In the genomic region with DNA sequence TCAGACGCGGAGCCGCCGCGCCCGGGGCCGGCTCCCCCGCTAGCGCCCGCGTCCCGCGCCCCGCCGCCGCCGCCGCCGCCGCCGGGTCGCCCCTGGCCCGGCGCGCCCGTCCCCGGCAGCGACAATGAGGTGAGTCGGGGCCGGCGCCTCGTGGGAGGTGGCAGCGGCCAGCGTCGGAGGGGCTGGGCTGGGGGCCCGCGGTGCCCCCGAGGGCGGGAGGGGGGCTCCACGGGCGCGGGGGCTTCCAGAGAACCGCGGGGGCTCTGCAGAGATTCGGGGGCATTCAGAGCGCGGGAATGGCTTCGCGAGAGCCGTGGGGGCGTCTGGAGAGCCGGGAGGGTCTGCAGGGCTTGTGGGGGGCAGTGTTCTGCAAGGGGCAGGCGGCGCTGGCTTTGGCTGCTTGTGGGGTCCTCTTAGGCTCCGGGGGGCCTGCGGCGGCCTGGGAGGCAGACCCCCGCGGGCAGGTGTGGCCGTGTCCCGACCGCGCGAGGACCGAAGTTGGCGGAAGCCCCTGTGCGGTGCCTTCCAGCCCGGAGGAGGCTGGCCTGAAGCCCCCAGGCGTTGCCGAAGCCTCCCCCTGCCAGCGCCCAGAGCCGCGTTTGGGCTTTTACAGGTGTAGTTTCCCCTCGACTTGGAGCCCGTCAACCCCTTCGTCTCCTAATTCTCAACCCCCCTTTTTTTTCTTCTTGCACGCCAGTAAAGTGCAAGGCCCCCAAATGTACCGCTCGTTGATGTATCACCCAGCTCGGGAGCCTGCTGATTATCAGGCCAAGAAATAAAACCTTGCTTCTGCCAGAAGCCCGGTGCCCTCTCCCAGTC, we compare ENCODE assay signal across 8 cellular contexts.
A peak's percentile ranks its signal among the peaks of the same experiment; 100 is the strongest.
DNase-seq lines count a peak whose midpoint lies in the region; ATAC-seq and TF ChIP-seq lines count a peak whose summit lies in the region.

No MANE protein-coding gene starts in this region.

- no peaks in the 10 kb centered on the region for H3K9me3 Mint-ChIP-seq in activated CD8-positive, alpha-beta T cell treated with anti-CD3 and anti-CD28 coated beads, Interleukin-2, amount 10 ng/mL, durations not matched to agents 7 days and 5 days (ENCODE audit: insufficient read depth)

- POLR2A ChIA-PET in AG04449 (lab: Yijun Ruan, JAX): interaction anchor here (1.0 to 1.2 kb wide), 3 partner anchors 73 to 221 kb away, joined by 3 to 4 read pairs (median 3); no protein-coding TSS in a partner anchor
- POLR2A ChIA-PET in activated CD8-positive, alpha-beta T cell treated with anti-CD3 and anti-CD28 coated beads, Interleukin-2, amount 10 ng/mL, durations not matched to agents 7 days and 5 days (lab: Charles Lee): interaction anchor here (1.0 to 1.2 kb wide), 2 partner anchors 11 to 96 kb away, joined by 4 read pairs; no protein-coding TSS in a partner anchor

- H2AFZ ChIP-seq in fibroblast of lung (ENCODE audit: low read length): peak overlapping the region; percentile 48
- H2AFZ ChIP-seq in parathyroid adenoma: peak overlapping the region; percentile 91

- H3K4me1 ChIP-seq in HUES64 (ENCODE audit: insufficient read depth, low read length) (0 out of 2 replicates have a peak, but pooled peaks cover 13% of the 10 kb centered on the region), fibroblast of lung (ENCODE audit: control insufficient read depth, extremely low read depth, insufficient read depth, low read length) (peaks cover 9% of the 10 kb centered on the region), parathyroid adenoma (no peaks in the 10 kb centered on the region)

- ATAC-seq in GM19035 (IDR thresholded peaks at IDR 0.05; ENCODE audit: unreplicated experiment) (peak; percentile 47), HG03097 (IDR thresholded peaks at IDR 0.05; ENCODE audit: low FRiP score, unreplicated experiment) (no peak)
- ATAC-seq in activated CD8-positive, alpha-beta T cell treated with anti-CD3 and anti-CD28 coated beads, Interleukin-2, amount 10 ng/mL, durations not matched to agents 7 days and 5 days: peak; percentile 50

- H3K79me2 ChIP-seq in fibroblast of lung (ENCODE audit: control insufficient read depth, insufficient read depth, low read length): peaks cover 3% of the 10 kb centered on the region
- no peaks in the 10 kb centered on the region for H3K79me2 ChIP-seq in parathyroid adenoma

- peak overlapping the region; percentile 90 for H3K27ac Mint-ChIP-seq in activated CD8-positive, alpha-beta T cell treated with anti-CD3 and anti-CD28 coated beads, Interleukin-2, amount 10 ng/mL, durations not matched to agents 7 days and 5 days

- peaks cover 41% of the 10 kb centered on the region for H3K27me3 ChIP-seq in HUES64 (ENCODE audit: insufficient read depth, low read length)
- no peaks in the 10 kb centered on the region for H3K27me3 ChIP-seq in fibroblast of lung (ENCODE audit: control insufficient read depth, insufficient read depth, low read length)
- H3K27me3 ChIP-seq in parathyroid adenoma (ENCODE audit: control insufficient read depth, insufficient read depth, low read length): no peaks in the 10 kb centered on the region

- H3K36me3 Mint-ChIP-seq in activated CD8-positive, alpha-beta T cell treated with anti-CD3 and anti-CD28 coated beads, Interleukin-2, amount 10 ng/mL, durations not matched to agents 7 days and 5 days (ENCODE audit: low read depth): peaks cover 5% of the 10 kb centered on the region

- H3K9me3 ChIP-seq in HUES64 (ENCODE audit: insufficient read depth, low read depth, low read length) (peaks cover 5% of the 10 kb centered on the region; the same call in 1 of the 2 replicates), fibroblast of lung (ENCODE audit: control insufficient read depth, insufficient read depth, low read depth, low read length) (no peaks in the 10 kb centered on the region), parathyroid adenoma (ENCODE audit: control insufficient read depth, low read length) (no peaks in the 10 kb centered on the region)

- peak overlapping the region; percentile 79 for H3K4me3 ChIP-seq in AG04449 (ENCODE audit: low read depth, low read length)
- peak overlapping the region; percentile 61 for H3K4me3 ChIP-seq in HUES64 (ENCODE audit: low read length)
- peak overlapping the region; percentile 65 to 90 (median 79) for H3K4me3 ChIP-seq in fibroblast of lung (replicated peaks in 1 of 4; ENCODE audit: control extremely low read depth in 1 of 4, insufficient read depth in 1 of 4, low read depth in 3 of 4, low read length in 4 of 4)
- H3K4me3 ChIP-seq in parathyroid adenoma (ENCODE audit: low read depth, low read length): peak overlapping the region; percentile 45

- H3K36me3 ChIP-seq in HUES64 (ENCODE audit: insufficient read depth, low read length) (no peaks in the 10 kb centered on the region), fibroblast of lung (ENCODE audit: control insufficient read depth, insufficient read depth, low read length) (no peaks in the 10 kb centered on the region), parathyroid adenoma (ENCODE audit: control insufficient read depth, insufficient read depth, low read length) (no peaks in the 10 kb centered on the region)

- H3K9ac ChIP-seq in HUES64 (ENCODE audit: low read depth, low read length) (peak overlapping the region; percentile 67; the same call in 1 of the 2 replicates), fibroblast of lung (ENCODE audit: insufficient read depth, low read length) (peak overlapping the region; percentile 64), parathyroid adenoma (no peak overlapping the region)

- no peaks in the 10 kb centered on the region for H4K20me1 ChIP-seq in fibroblast of lung (ENCODE audit: control insufficient read depth, extremely low read depth, insufficient read depth, low read length)

- peaks cover 13% of the 10 kb centered on the region for H3K4me1 Mint-ChIP-seq in activated CD8-positive, alpha-beta T cell treated with anti-CD3 and anti-CD28 coated beads, Interleukin-2, amount 10 ng/mL, durations not matched to agents 7 days and 5 days (ENCODE audit: low read depth)

- H3K27me3 Mint-ChIP-seq in activated CD8-positive, alpha-beta T cell treated with anti-CD3 and anti-CD28 coated beads, Interleukin-2, amount 10 ng/mL, durations not matched to agents 7 days and 5 days (ENCODE audit: low read depth): peaks cover 17% of the 10 kb centered on the region

- TF ChIP-seq CTCF in AG04449 (IDR thresholded peaks at IDR 0.05; ENCODE audit: insufficient read depth, low read length, missing control alignments) (no peak), fibroblast of lung (conservative IDR thresholded peaks at IDR 0.05 in 1 of 2, IDR thresholded peaks at IDR 0.05 in 1 of 2; ENCODE audit: low read depth in 1 of 2, low read length in 2 of 2) (no peak), parathyroid adenoma (IDR thresholded peaks at IDR 0.05) (no peak)

- H3K4me3 Mint-ChIP-seq in activated CD8-positive, alpha-beta T cell treated with anti-CD3 and anti-CD28 coated beads, Interleukin-2, amount 10 ng/mL, durations not matched to agents 7 days and 5 days: peak overlapping the region; percentile 94

- WGBS in HUES64: under 1% methylated on average over 81 of the region's 81 CpGs

- H3K4me2 ChIP-seq in fibroblast of lung (ENCODE audit: extremely low read depth, insufficient read depth, low read length) (peak overlapping the region; percentile 71), parathyroid adenoma (ENCODE audit: low read length) (peak overlapping the region; percentile 50)

- CTCF ChIA-PET in AG04449 (lab: Yijun Ruan, JAX): interaction anchor here (1.1 to 7.4 kb wide), 6 partner anchors 10 to 221 kb away, joined by 3 to 53 read pairs (median 7); no protein-coding TSS in a partner anchor
- CTCF ChIA-PET in activated CD8-positive, alpha-beta T cell treated with anti-CD3 and anti-CD28 coated beads, Interleukin-2, amount 10 ng/mL, durations not matched to agents 7 days and 5 days (lab: Charles Lee): interaction anchor here (1.1 to 1.4 kb wide), 2 partner anchors 10 to 12 kb away, joined by 3 to 5 read pairs; no protein-coding TSS in a partner anchor

- DNase-seq in AG04449 (ENCODE audit: low read depth, low spot score) (no peak), fibroblast of lung (ENCODE audit: low read depth in 2 of 2) (no peak), cerebellar nuclear complex (lab: John Stamatoyannopoulos, UW) (no peak)
- peak; percentile 38 for DNase-seq in activated CD8-positive, alpha-beta T cell treated with anti-CD3 and anti-CD28 coated beads, Interleukin-2, amount 10 ng/mL, durations not matched to agents 7 days and 5 days

- no peak overlapping the region for H3K27ac ChIP-seq in HUES64 (ENCODE audit: low read depth, low read length)
- peak overlapping the region; percentile 2 for H3K27ac ChIP-seq in fibroblast of lung (ENCODE audit: insufficient read depth, low read length)
- no peak overlapping the region for H3K27ac ChIP-seq in parathyroid adenoma
